1 cellular context compared by ENCODE assay signal in the genomic region with DNA sequence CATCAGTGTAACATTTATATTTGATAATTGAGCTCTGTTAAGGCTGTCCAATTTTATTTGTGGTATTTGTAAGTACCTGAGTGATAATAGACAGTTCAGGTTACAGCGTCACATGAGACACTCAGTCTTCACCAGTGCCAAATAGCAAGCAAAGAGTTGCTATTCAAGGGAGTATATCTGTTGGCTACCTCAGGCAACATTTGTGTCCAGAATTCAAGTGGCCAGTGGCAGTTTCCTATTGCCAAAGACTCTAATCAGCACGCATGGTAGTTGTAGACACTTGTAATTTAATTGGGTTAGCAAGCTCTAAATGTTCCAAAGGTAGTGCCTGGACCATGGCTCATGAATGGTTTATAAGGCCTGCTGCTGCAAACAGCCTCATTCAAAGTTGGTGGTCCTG.
TF ChIP-seq lines count a peak whose summit lies in the region.

No MANE protein-coding gene starts in this region.

TF ChIP-seq in HepG2, 621 proteins besides CTCF, POLR2A, EP300 and RAD21 (continued from another document):
- TF ChIP-seq, protein P1, sequence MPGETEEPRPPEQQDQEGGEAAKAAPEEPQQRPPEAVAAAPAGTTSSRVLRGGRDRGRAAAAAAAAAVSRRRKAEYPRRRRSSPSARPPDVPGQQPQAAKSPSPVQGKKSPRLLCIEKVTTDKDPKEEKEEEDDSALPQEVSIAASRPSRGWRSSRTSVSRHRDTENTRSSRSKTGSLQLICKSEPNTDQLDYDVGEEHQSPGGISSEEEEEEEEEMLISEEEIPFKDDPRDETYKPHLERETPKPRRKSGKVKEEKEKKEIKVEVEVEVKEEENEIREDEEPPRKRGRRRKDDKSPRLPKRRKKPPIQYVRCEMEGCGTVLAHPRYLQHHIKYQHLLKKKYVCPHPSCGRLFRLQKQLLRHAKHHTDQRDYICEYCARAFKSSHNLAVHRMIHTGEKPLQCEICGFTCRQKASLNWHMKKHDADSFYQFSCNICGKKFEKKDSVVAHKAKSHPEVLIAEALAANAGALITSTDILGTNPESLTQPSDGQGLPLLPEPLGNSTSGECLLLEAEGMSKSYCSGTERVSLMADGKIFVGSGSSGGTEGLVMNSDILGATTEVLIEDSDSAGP (CRISPR knock-in tag; IDR thresholded peaks at IDR 0.05; ENCODE audit: borderline replicate concordance) = no peak
- TF ChIP-seq TRIM24 (CRISPR knock-in tag; IDR thresholded peaks at IDR 0.05) = no peak
- TF ChIP-seq BORCS8-MEF2B (CRISPR knock-in tag; IDR thresholded peaks at IDR 0.05) = no peak
- no peak for TF ChIP-seq ZNF432 (CRISPR knock-in tag; IDR thresholded peaks at IDR 0.05; ENCODE audit: borderline replicate concordance)
- no peak for TF ChIP-seq ZMAT3 (CRISPR knock-in tag; conservative IDR thresholded peaks at IDR 0.05)
